Comparison of ENCODE assay signal across 1 cellular context in genomic region chr11:8699903-8700302, GRCh38.
A peak's percentile ranks its signal among the peaks of the same experiment; 100 is the strongest.
TF ChIP-seq lines count a peak whose summit lies in the region.

No MANE protein-coding gene starts in this region.

TF ChIP-seq in HepG2, 621 proteins besides CTCF, POLR2A, EP300 and RAD21 (continued from another document):
- peak; percentile 37; the same call in 1 of the 2 replicates for TF ChIP-seq ZNF574 (CRISPR knock-in tag; IDR thresholded peaks at IDR 0.05)
- no peak for TF ChIP-seq LCORL (IDR thresholded peaks at IDR 0.05)
- TF ChIP-seq LCORL (CRISPR knock-in tag; IDR thresholded peaks at IDR 0.05), result peak; percentile 25; the same call in 1 of the 2 replicates
- TF ChIP-seq SAP130 (CRISPR knock-in tag; IDR thresholded peaks at IDR 0.05; ENCODE audit: low read depth), result peak; percentile 67
- peak; percentile 56; the same call in 1 of the 2 replicates for TF ChIP-seq FOXP4 (CRISPR knock-in tag; IDR thresholded peaks at IDR 0.05)
- TF ChIP-seq XRCC5 (optimal IDR thresholded peaks at IDR 0.05; ENCODE audit: low read length), result peak; percentile 63
- TF ChIP-seq ZNF766 (CRISPR knock-in tag; IDR thresholded peaks at IDR 0.05; ENCODE audit: borderline replicate concordance), result peak; percentile 95
- peak; percentile 74; the same call in 1 of the 2 replicates for TF ChIP-seq ZKSCAN8 (CRISPR knock-in tag; IDR thresholded peaks at IDR 0.05; ENCODE audit: borderline replicate concordance)
- TF ChIP-seq TFAP4 (IDR thresholded peaks at IDR 0.05; ENCODE audit: borderline replicate concordance, low read depth), result peak; percentile 61; the same call in 1 of the 2 replicates
- peak; percentile 20; the same call in 1 of the 2 replicates for TF ChIP-seq NRL (CRISPR knock-in tag; IDR thresholded peaks at IDR 0.05; ENCODE audit: borderline replicate concordance)
- TF ChIP-seq SOX13 (IDR thresholded peaks at IDR 0.05), result 0 out of 2 replicates have a peak, but pooled peaks have one; percentile 55
- TF ChIP-seq SOX13 (CRISPR knock-in tag; conservative IDR thresholded peaks at IDR 0.05 in 1 of 2, IDR thresholded peaks at IDR 0.05 in 1 of 2), result peak in 1 of 2 experiments; percentile 92; a peak in 2 of 4 replicates
